8 cellular contexts compared by ENCODE assay signal in genomic region chr15:65377105-65377975, GRCh38. TPM values are rescaled to one million over a fixed set of nuclear protein-coding genes. Genes with fewer than 3 reads are reported as not detected.
A peak's percentile ranks its signal among the peaks of the same experiment; 100 is the strongest.
DNase-seq lines count a peak whose midpoint lies in the region; ATAC-seq and TF ChIP-seq lines count a peak whose summit lies in the region.

No MANE protein-coding gene starts in this region.

- no peak for TF ChIP-seq CTCF in activated B cell treated with CpG ODN at 0.5 μM for 24 hours (IDR thresholded peaks at IDR 0.05)
- no peak for TF ChIP-seq CTCF in osteocyte (IDR thresholded peaks at IDR 0.05)

- DNase-seq in activated CD4-positive, alpha-beta T cell treated with anti-CD3 and anti-CD28 coated beads for 48 hours, result peak; percentile 11
- no peak for DNase-seq in activated CD4-positive, alpha-beta T cell treated with anti-CD3 and anti-CD28 coated beads, Interleukin-2, amount 50 U/mL, for 1 hour
- DNase-seq in activated B cell treated with CpG ODN at 0.5 μM for 24 hours (no peak), head of caudate nucleus (peak in 35 of 42 donors; percentile 19 to 67 (median 46)), osteocyte (ENCODE audit: extremely low spot score, unreplicated experiment) (no peak), 8988T (no peak), NCI-H446 treated with DMSO at 0.1 percent for 48 hours (lab: John Stamatoyannopoulos, UW) (no peak)

- H3K36me3 Mint-ChIP-seq in activated B cell treated with CpG ODN at 0.5 μM for 24 hours (ENCODE audit: low read depth) (no peaks in the 10 kb centered on the region), osteocyte (ENCODE audit: unreplicated experiment) (peaks cover 9% of the 10 kb centered on the region)

- H3K27ac Mint-ChIP-seq in activated B cell treated with CpG ODN at 0.5 μM for 24 hours, result no peak overlapping the region
- H3K27ac Mint-ChIP-seq in osteocyte (ENCODE audit: unreplicated experiment), result no peak overlapping the region

- intact Hi-C loops in activated B cell treated with CpG ODN at 0.5 μM for 24 hours (cut with micrococcal nuclease) (no loop called here), head of caudate nucleus (cut with DNase I) (no loop called here)

- H3K9me3 Mint-ChIP-seq in activated B cell treated with CpG ODN at 0.5 μM for 24 hours, result no peaks in the 10 kb centered on the region
- H3K9me3 Mint-ChIP-seq in osteocyte (ENCODE audit: unreplicated experiment), result no peaks in the 10 kb centered on the region

- CTCF ChIA-PET in activated B cell treated with CpG ODN at 0.5 μM for 24 hours (lab: Charles Lee), result no interaction called here

- H3K4me1 Mint-ChIP-seq in activated B cell treated with CpG ODN at 0.5 μM for 24 hours (peaks cover 17% of the 10 kb centered on the region), osteocyte (ENCODE audit: unreplicated experiment) (peaks cover 26% of the 10 kb centered on the region)

- POLR2A ChIA-PET in activated B cell treated with CpG ODN at 0.5 μM for 24 hours (lab: Charles Lee), result interaction anchor here (1.0 kb wide), 1 partner anchor 73 kb away, joined by 3 read pairs; the partner anchor contains the start of gene RNU5B-1

- ATAC-seq in activated B cell treated with CpG ODN at 0.5 μM for 24 hours (ENCODE audit: low read depth) (peak; percentile 34), HG02870 (IDR thresholded peaks at IDR 0.05; ENCODE audit: unreplicated experiment) (no peak)

- H3K4me3 Mint-ChIP-seq in activated B cell treated with CpG ODN at 0.5 μM for 24 hours (peak overlapping the region; percentile 75), osteocyte (ENCODE audit: unreplicated experiment) (peak overlapping the region; percentile 82)

- peaks cover 60% of the 10 kb centered on the region for H3K27me3 Mint-ChIP-seq in activated B cell treated with CpG ODN at 0.5 μM for 24 hours
- H3K27me3 Mint-ChIP-seq in osteocyte (ENCODE audit: unreplicated experiment), result peaks cover 39% of the 10 kb centered on the region

RNA-seq across cellular contexts. Expression of gene IGDCC3, which starts 0.5 kb away (rescaled TPM):
- not detected in 2 replicates for total RNA-seq in activated B cell treated with CpG ODN at 0.5 μM for 24 hours
- total RNA-seq in osteocyte, result 0.16 and 0.48 TPM in 2 replicates

RNA-seq across cellular contexts. Expression of gene IGDCC4, which starts 45.4 kb away (rescaled TPM):
- not detected in 2 replicates for total RNA-seq in activated B cell treated with CpG ODN at 0.5 μM for 24 hours
- 36.4 and 36.8 TPM in 2 replicates for total RNA-seq in osteocyte

Comparison
In these comparisons a context has a peak if more than half of its experiments do, and no peak if none do; other contexts are left out.
1. DNase-seq: peak in activated CD4-positive, alpha-beta T cell treated with anti-CD3 and anti-CD28 coated beads for 48 hours (single experiment) and head of caudate nucleus (35 of 42); none in activated CD4-positive, alpha-beta T cell treated with anti-CD3 and anti-CD28 coated beads, Interleukin-2, amount 50 U/mL, for 1 hour (single experiment), activated B cell treated with CpG ODN at 0.5 μM for 24 hours (single experiment), osteocyte (single experiment), 8988T (single experiment) and NCI-H446 treated with DMSO at 0.1 percent for 48 hours (single experiment).
2. RNA of gene IGDCC4, which starts 45.4 kb away (total RNA-seq): 36.4 to 36.8 TPM in osteocyte; not detected in activated B cell treated with CpG ODN at 0.5 μM for 24 hours; every median in the first group is over 10 times any median in the second.